1 cellular context compared by ENCODE assay signal in genomic region chr18:30533716-30534115, GRCh38.
TF ChIP-seq lines count a peak whose summit lies in the region.

No MANE protein-coding gene starts in this region.

TF ChIP-seq in K562, 482 proteins besides CTCF, POLR2A, EP300 and RAD21 (continued from another document):
- TF ChIP-seq ARID1B (IDR thresholded peaks at IDR 0.05) = no peak
